ENCODE assay signal across 8 cellular contexts in the genomic region with DNA sequence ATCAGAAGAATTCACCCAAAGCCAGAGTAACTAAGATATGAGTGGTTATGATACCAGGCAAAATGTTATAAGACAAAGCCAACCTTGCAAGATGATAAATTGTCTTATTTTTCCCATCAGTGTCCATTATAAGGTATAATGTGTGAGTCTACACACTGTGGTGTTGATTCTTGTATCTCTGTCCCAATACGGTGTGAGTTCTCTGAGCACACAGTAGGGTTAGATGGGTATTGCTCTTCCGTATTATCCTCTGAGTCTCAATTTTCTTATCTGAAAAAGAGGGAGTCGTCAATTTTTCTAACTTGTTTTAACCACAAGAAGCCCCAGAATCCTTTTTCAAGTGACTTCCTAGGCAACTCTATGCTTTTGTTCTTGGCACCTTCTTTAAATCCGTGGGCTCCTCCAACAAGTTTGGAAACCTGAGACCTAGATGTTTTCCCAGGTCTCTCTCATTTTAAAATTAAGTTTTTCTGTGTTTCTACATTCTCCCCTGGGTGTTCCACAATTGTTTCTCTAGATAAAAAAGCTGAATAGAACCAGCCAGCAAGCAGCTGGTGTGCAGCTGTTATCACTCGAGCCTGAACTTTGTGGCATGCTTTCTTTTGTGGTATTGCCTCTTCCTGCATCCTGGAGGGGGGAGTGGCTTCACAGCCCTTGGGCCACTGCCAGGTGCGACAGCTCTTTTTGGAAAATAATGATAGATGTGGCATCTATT.
DNase-seq lines count a peak whose midpoint lies in the region; ATAC-seq and TF ChIP-seq lines count a peak whose summit lies in the region.

No MANE protein-coding gene starts in this region.

- no peak overlapping the region for H3K27ac ChIP-seq in brain microvascular endothelial cell
- peak overlapping the region; percentile 37 for H3K27ac ChIP-seq in psoas muscle

- DNase-seq in AG20443 (ENCODE audit: low spot score) (peak; percentile 64), NCI-H748 (lab: John Stamatoyannopoulos, UW; ENCODE audit: unreplicated experiment) (peak; percentile 91), brain microvascular endothelial cell (peak; percentile 22), psoas muscle (peak in 1 of 2 donors; percentile 25), HuH-7 (ENCODE audit: low spot score) (no peak)

- H3K36me3 ChIP-seq in brain microvascular endothelial cell (replicated peaks) (no peaks in the 10 kb centered on the region), psoas muscle (ENCODE audit: insufficient read depth in 1 of 2, low read depth in 1 of 2) (no peaks in the 10 kb centered on the region)

- TF ChIP-seq CTCF in brain microvascular endothelial cell (IDR thresholded peaks at IDR 0.05; ENCODE audit: low read depth, low read length, missing control alignments) (no peak), psoas muscle (IDR thresholded peaks at IDR 0.05) (no peak)

- peaks cover 10% of the 10 kb centered on the region for H3K4me1 ChIP-seq in psoas muscle

- H3K4me3 ChIP-seq in brain microvascular endothelial cell (ENCODE audit: low read depth, low read length) = no peak overlapping the region
- H3K4me3 ChIP-seq in psoas muscle = no peak overlapping the region

- ATAC-seq in GM19035 (IDR thresholded peaks at IDR 0.05; ENCODE audit: unreplicated experiment) (peak; percentile 63), HG03139 (IDR thresholded peaks at IDR 0.05; ENCODE audit: unreplicated experiment) (peak; percentile 94), psoas muscle (peak; percentile 59 to 73 (median 67)), HG03025 (IDR thresholded peaks at IDR 0.05; ENCODE audit: low FRiP score, unreplicated experiment) (no peak)

- no peaks in the 10 kb centered on the region for H3K27me3 ChIP-seq in brain microvascular endothelial cell (replicated peaks)
- H3K27me3 ChIP-seq in psoas muscle (ENCODE audit: insufficient read depth in 3 of 3, low read length in 2 of 3) = no peaks in the 10 kb centered on the region

- H3K9me3 ChIP-seq in psoas muscle = no peaks in the 10 kb centered on the region

- intact Hi-C loops in psoas muscle (cut with DNase I) = no loop called here

- in situ Hi-C loops in brain microvascular endothelial cell (cut with HindIII; ENCODE audit: low pct_ligation_motif_present, low sequenced_read_pairs) = loop anchor here (25.0 kb wide), 1 partner anchor 252 kb away; no protein-coding TSS in a partner anchor

- WGBS in psoas muscle, 3 donors = 10 to 17% (median 14%) methylated on average over 6 of the region's 6 CpGs
